ENCODE assay signal across 1 cellular context in the genomic region with DNA sequence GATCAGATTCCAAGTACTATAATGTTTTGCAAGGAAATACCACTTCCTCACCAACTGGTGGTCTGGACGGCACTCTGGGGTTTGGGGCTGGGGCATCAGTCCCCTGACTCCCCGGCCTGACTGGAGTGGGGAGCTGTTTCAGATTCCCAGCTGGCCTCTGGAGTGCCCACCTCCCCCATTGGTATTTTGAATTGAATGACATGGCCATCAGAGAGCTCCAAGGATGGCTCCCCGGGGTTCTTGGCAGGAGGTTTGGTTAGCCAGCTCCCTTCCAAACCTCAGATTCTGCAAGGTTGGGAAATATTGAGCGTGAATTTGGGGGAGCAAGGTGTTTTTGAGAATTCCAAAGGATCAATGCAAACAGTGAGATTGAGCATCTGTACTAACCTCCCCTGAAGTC.
TF ChIP-seq lines count a peak whose summit lies in the region.

No MANE protein-coding gene starts in this region.

TF ChIP-seq in GM12878, 131 proteins besides CTCF, POLR2A, EP300 and RAD21:
- TF ChIP-seq SUPT20H (IDR thresholded peaks at IDR 0.05; ENCODE audit: borderline replicate concordance, control insufficient read depth, low read depth, low read length) (no peak), SPI1 (IDR thresholded peaks at IDR 0.05; ENCODE audit: borderline replicate concordance, insufficient read depth, low read depth, low read length) (peak; percentile 14; the same call in 1 of the 2 replicates)
TF ChIP-seq in GM12878: peak in this region for 1.
